In genomic region chr6:136549359-136550044, GRCh38 we compare ENCODE assay signal across 8 cellular contexts. TPM values are rescaled to one million over a fixed set of nuclear protein-coding genes. Genes with fewer than 3 reads are reported as not detected.
DNase-seq lines count a peak whose midpoint lies in the region; ATAC-seq and TF ChIP-seq lines count a peak whose summit lies in the region.

No MANE protein-coding gene starts in this region.

- H3K9ac ChIP-seq in fibroblast of lung (ENCODE audit: insufficient read depth, low read length), result peak overlapping the region; percentile 20

- no peak overlapping the region for H3K27ac ChIP-seq in fibroblast of lung (ENCODE audit: insufficient read depth, low read length)

- peaks cover 45% of the 10 kb centered on the region for H3K27me3 Mint-ChIP-seq in T-helper 17 cell
- H3K27me3 Mint-ChIP-seq in natural killer cell treated with Interleukin-12 subunit alpha and Interleukin-12 subunit beta and Interleukin-15 and Interleukin-18, amount 100 ng/mL, for 72 hours, result peaks cover 25 to 42% of the 10 kb centered on the region in 2 donors

- peaks cover 2% of the 10 kb centered on the region for H3K4me1 ChIP-seq in fibroblast of lung (ENCODE audit: control insufficient read depth, extremely low read depth, insufficient read depth, low read length)

- H3K4me3 Mint-ChIP-seq in T-helper 17 cell, result peak overlapping the region; percentile 83
- peak overlapping the region; percentile 76 for H3K4me3 Mint-ChIP-seq in natural killer cell treated with Interleukin-12 subunit alpha and Interleukin-12 subunit beta and Interleukin-15 and Interleukin-18, amount 100 ng/mL, for 72 hours

- H3K9me3 Mint-ChIP-seq in natural killer cell treated with Interleukin-12 subunit alpha and Interleukin-12 subunit beta and Interleukin-15 and Interleukin-18, amount 100 ng/mL, for 72 hours, result no peaks in the 10 kb centered on the region

- peaks cover 4% of the 10 kb centered on the region for H3K36me3 Mint-ChIP-seq in T-helper 17 cell (ENCODE audit: low read depth)
- no peaks in the 10 kb centered on the region for H3K36me3 Mint-ChIP-seq in natural killer cell treated with Interleukin-12 subunit alpha and Interleukin-12 subunit beta and Interleukin-15 and Interleukin-18, amount 100 ng/mL, for 72 hours

- no peaks in the 10 kb centered on the region for H3K27me3 ChIP-seq in fibroblast of lung (ENCODE audit: control insufficient read depth, insufficient read depth, low read length)

- H3K27ac Mint-ChIP-seq in T-helper 17 cell, result peak overlapping the region; percentile 14
- no peak overlapping the region for H3K27ac Mint-ChIP-seq in natural killer cell treated with Interleukin-12 subunit alpha and Interleukin-12 subunit beta and Interleukin-15 and Interleukin-18, amount 100 ng/mL, for 72 hours

- H3K4me2 ChIP-seq in fibroblast of lung (ENCODE audit: extremely low read depth, insufficient read depth, low read length), result peak overlapping the region; percentile 54

- H3K4me3 ChIP-seq in GM12865 (ENCODE audit: low read depth, low read length) (peak overlapping the region; percentile 47), fibroblast of lung (replicated peaks in 1 of 4; ENCODE audit: control extremely low read depth in 1 of 4, insufficient read depth in 1 of 4, low read depth in 3 of 4, low read length in 4 of 4) (peak overlapping the region; percentile 40 to 70 (median 46))

- peak; percentile 14 for ATAC-seq in HG02885 (IDR thresholded peaks at IDR 0.05; ENCODE audit: poor library complexity, unreplicated experiment)
- no peak for ATAC-seq in T-helper 17 cell
- ATAC-seq in natural killer cell treated with Interleukin-12 subunit alpha and Interleukin-12 subunit beta and Interleukin-15 and Interleukin-18, amount 100 ng/mL, for 72 hours, result peak; percentile 30 to 31
- ATAC-seq in HG03108 (IDR thresholded peaks at IDR 0.05; ENCODE audit: unreplicated experiment), result no peak

- peak overlapping the region; percentile 27 for H2AFZ ChIP-seq in fibroblast of lung (ENCODE audit: low read length)

- H3K36me3 ChIP-seq in fibroblast of lung (ENCODE audit: control insufficient read depth, insufficient read depth, low read length), result no peaks in the 10 kb centered on the region

- no peaks in the 10 kb centered on the region for H4K20me1 ChIP-seq in fibroblast of lung (ENCODE audit: control insufficient read depth, extremely low read depth, insufficient read depth, low read length)

- no peaks in the 10 kb centered on the region for H3K9me3 ChIP-seq in T-helper 17 cell (ENCODE audit: control insufficient read depth, low read length, poor library complexity, severe bottlenecking)
- no peaks in the 10 kb centered on the region for H3K9me3 ChIP-seq in fibroblast of lung (ENCODE audit: control insufficient read depth, insufficient read depth, low read depth, low read length)

- DNase-seq in GM12865 (ENCODE audit: low read depth) (no peak), T-helper 17 cell (peak in 1 of 3 donors; percentile 9), fibroblast of lung (ENCODE audit: low read depth in 2 of 2) (peak in 1 of 2 donors; percentile 28), cortex of kidney (lab: John Stamatoyannopoulos, UW) (no peak)
- DNase-seq in natural killer cell treated with Interleukin-12 subunit alpha and Interleukin-12 subunit beta and Interleukin-15 and Interleukin-18, amount 100 ng/mL, for 72 hours (ENCODE audit: low spot score), result no peak
- DNase-seq in effector CD4-positive, alpha-beta T cell, result no peak

- no peak for TF ChIP-seq CTCF in GM12865 (IDR thresholded peaks at IDR 0.05; ENCODE audit: insufficient read depth, low read depth, low read length, missing control alignments)
- TF ChIP-seq CTCF in fibroblast of lung (conservative IDR thresholded peaks at IDR 0.05 in 1 of 2, IDR thresholded peaks at IDR 0.05 in 1 of 2; ENCODE audit: low read depth in 1 of 2, low read length in 2 of 2), result no peak

- no peaks in the 10 kb centered on the region for H3K79me2 ChIP-seq in fibroblast of lung (ENCODE audit: control insufficient read depth, insufficient read depth, low read length)

- peaks cover 7% of the 10 kb centered on the region for H3K4me1 Mint-ChIP-seq in T-helper 17 cell
- peaks cover 0 to 5% of the 10 kb centered on the region in 2 donors for H3K4me1 Mint-ChIP-seq in natural killer cell treated with Interleukin-12 subunit alpha and Interleukin-12 subunit beta and Interleukin-15 and Interleukin-18, amount 100 ng/mL, for 72 hours (ENCODE audit: low read depth in 2 of 2)

RNA-seq across cellular contexts. Expression of gene MAP7, which starts 0.7 kb away (rescaled TPM):
- under 1 TPM; 0.26 to 0.27 TPM for total RNA-seq in T-helper 17 cell
- 0.77 and 1.5 TPM in 2 replicates for total RNA-seq in fibroblast of lung
- 0.34 and 0.40 TPM in 2 replicates for polyA plus RNA-seq in fibroblast of lung
- polyA plus RNA-seq in fibroblast of lung (2012), result 0.41 and 0.43 TPM in 2 replicates
- 0.35 TPM in 1 of 2 replicates, not detected in the other for polyA minus RNA-seq in fibroblast of lung (ENCODE audit: low replicate concordance)
- total RNA-seq in natural killer cell treated with Interleukin-12 subunit alpha and Interleukin-12 subunit beta and Interleukin-15 and Interleukin-18, amount 100 ng/mL, for 72 hours, result under 1 TPM; 0.73 to 0.83 TPM

Comparison
In these comparisons a context has a peak if more than half of its experiments do, and no peak if none do; other contexts are left out.
1. ATAC-seq: peak in HG02885 (single experiment) and natural killer cell treated with Interleukin-12 subunit alpha and Interleukin-12 subunit beta and Interleukin-15 and Interleukin-18, amount 100 ng/mL, for 72 hours (2 of 2); none in T-helper 17 cell (single experiment) and HG03108 (single experiment).